In genomic region chr1:231284441-231284840, GRCh38 we compare ENCODE assay signal across 1 cellular context.
TF ChIP-seq lines count a peak whose summit lies in the region.

No MANE protein-coding gene starts in this region.

TF ChIP-seq in GM23338, 12 proteins besides CTCF, POLR2A, EP300 and RAD21 (continued from another document):
- TF ChIP-seq REST (IDR thresholded peaks at IDR 0.05; ENCODE audit: unreplicated experiment) (no peak), ZNF114 (CRISPR knock-in tag; IDR thresholded peaks at IDR 0.05) (no peak), EZH2 (IDR thresholded peaks at IDR 0.05; ENCODE audit: low read depth, unreplicated experiment) (no peak), ETS1 (IDR thresholded peaks at IDR 0.05) (no peak), CREB1 (CRISPR knock-in tag; IDR thresholded peaks at IDR 0.05; ENCODE audit: low read depth) (no peak), JUNB (IDR thresholded peaks at IDR 0.05; ENCODE audit: unreplicated experiment) (no peak), ZNF331 (CRISPR knock-in tag; IDR thresholded peaks at IDR 0.05; ENCODE audit: low read depth) (no peak), ZNF462 (CRISPR knock-in tag; IDR thresholded peaks at IDR 0.05) (no peak), NANOG (IDR thresholded peaks at IDR 0.05; ENCODE audit: borderline replicate concordance) (no peak)
